In the genomic region with DNA sequence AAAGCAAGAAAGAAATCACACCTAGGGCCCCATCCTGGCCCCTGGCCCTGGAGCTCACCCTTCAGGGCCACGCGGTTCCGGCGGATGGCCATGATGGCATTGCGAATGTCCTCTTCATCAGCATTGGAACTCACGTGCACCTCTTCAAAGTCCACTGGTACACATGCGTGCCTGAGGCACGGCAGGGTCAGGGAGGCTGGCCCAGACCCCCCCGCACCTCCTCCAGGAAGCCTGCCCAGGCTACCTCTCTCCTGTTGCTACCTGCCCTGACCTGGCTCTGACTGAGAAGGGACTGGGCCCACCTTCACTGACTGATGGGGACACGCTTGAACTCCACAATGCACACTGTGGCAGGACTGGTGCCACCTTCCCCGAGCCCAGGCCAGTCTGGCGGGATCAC, we compare ENCODE assay signal across 9 cellular contexts. TPM values are rescaled to one million over a fixed set of nuclear protein-coding genes. Genes with fewer than 3 reads are reported as not detected.
"Had no signal": no experiment of that assay in that cellular context is flagged by ENCODE, and none has a peak within 500 bp of the region (broad histone marks: within the 10 kb centered on the region; RNA-seq: fewer than 3 reads in every experiment).

No MANE protein-coding gene starts in this region.

- ATAC-seq: GM12878 had no signal

- DNase-seq: GDM1, GF-D8 had no signal

- H3K4me3 ChIP-seq: GM12878 had no signal

- FAIRE-seq: G401.6, GM12878, GM12891, GM12892, GM18507, GM19239 had no signal

RNA-seq across cellular contexts. Expression of a gene that starts 8.8 kb away (rescaled TPM):
- total RNA-seq: G401, GM12878 had no signal
